15 cellular contexts compared by ENCODE assay signal in genomic region chr17:1767358-1767757, GRCh38. TPM values are rescaled to one million over a fixed set of nuclear protein-coding genes. Genes with fewer than 3 reads are reported as not detected.
DNase-seq lines count a peak whose midpoint lies in the region; ATAC-seq and TF ChIP-seq lines count a peak whose summit lies in the region.
"Had no signal": no experiment of that assay in that cellular context is flagged by ENCODE, and none has a peak within 500 bp of the region (broad histone marks: within the 10 kb centered on the region; RNA-seq: fewer than 3 reads in every experiment).

No MANE protein-coding gene starts in this region.

- no peak overlapping the region for H2AK5ac ChIP-seq in mesenchymal stem cell (ENCODE audit: low read length, severe bottlenecking)

- ATAC-seq in HG03039 (IDR thresholded peaks at IDR 0.05; ENCODE audit: unreplicated experiment): no peak
- no peak for ATAC-seq in esophagus mucosa
- ATAC-seq: K562; natural killer cell treated with Interleukin-12 subunit alpha and Interleukin-12 subunit beta and Interleukin-15 and Interleukin-18, amount 100 ng/mL, for 72 hours had no signal

- no peak overlapping the region for H2BK5ac ChIP-seq in mesenchymal stem cell (ENCODE audit: low read depth, low read length, poor library complexity, severe bottlenecking)

- H3K4me1 ChIP-seq in OCI-LY1 (ENCODE audit: insufficient read depth, low read length, severe bottlenecking) (peaks cover 56% of the 10 kb centered on the region), mesenchymal stem cell (ENCODE audit: control insufficient read depth, insufficient read depth, low read depth, low read length) (peaks cover 28% of the 10 kb centered on the region), stomach (peaks cover 19 to 54% (median 32%) of the 10 kb centered on the region in 4 donors)

- no peak for DNase-seq in activated CD4-positive, alpha-beta T cell treated with anti-CD3 and anti-CD28 coated beads, Interleukin-2, amount 10 ng/mL, durations not matched to agents 7 days and 5 days
- no peak for DNase-seq in activated CD4-positive, alpha-beta T cell treated with anti-CD3 and anti-CD28 coated beads for 4 hours
- DNase-seq in mesenchymal stem cell: no peak
- no peak for DNase-seq in stomach
- no peak for DNase-seq in osteocyte (ENCODE audit: extremely low spot score, unreplicated experiment)
- DNase-seq: activated CD4-positive, alpha-beta T cell treated with anti-CD3 and anti-CD28 coated beads, Interleukin-2, amount 10 ng/mL, durations not matched to agents 24 days and 14 days; activated T-cell treated with anti-CD3 and anti-CD28 coated beads, Interleukin-2, amount 50 U/mL, for 24 hours; central memory CD4-positive, alpha-beta T cell; foreskin fibroblast; HCEC 1CT had no signal

- H3K27me3 ChIP-seq in OCI-LY1 (ENCODE audit: insufficient read depth, low read length) (no peaks in the 10 kb centered on the region), mesenchymal stem cell (ENCODE audit: control insufficient read depth in 1 of 2, insufficient read depth in 1 of 2, low read length in 2 of 2) (no peaks in the 10 kb centered on the region), stomach (no peaks in the 10 kb centered on the region)

- no peak for TF ChIP-seq POLR2A in stomach (IDR thresholded peaks at IDR 0.05)

- no peak overlapping the region for H4K91ac ChIP-seq in mesenchymal stem cell (ENCODE audit: low read length)

- TF ChIP-seq EP300 in stomach (IDR thresholded peaks at IDR 0.05): no peak

- H3K9me2 ChIP-seq in OCI-LY1 (ENCODE audit: low read depth, low read length): no peaks in the 10 kb centered on the region

- H3K4ac ChIP-seq in mesenchymal stem cell (ENCODE audit: low read depth in 1 of 2, low read length in 2 of 2): no peak overlapping the region

- no peak overlapping the region for H2BK120ac ChIP-seq in mesenchymal stem cell (ENCODE audit: low read depth, low read length)

- peaks cover 6% of the 10 kb centered on the region; the same call in 1 of the 2 replicates for H3F3A ChIP-seq in OCI-LY1 (ENCODE audit: insufficient read depth, low read length)

- peak overlapping the region; percentile 23 to 68 for H2BK12ac ChIP-seq in mesenchymal stem cell (ENCODE audit: low read length in 2 of 2)

- H3K4me3 ChIP-seq in OCI-LY1 (ENCODE audit: low read depth, low read length, poor library complexity, severe bottlenecking) (no peak overlapping the region), mesenchymal stem cell (ENCODE audit: insufficient read depth in 1 of 2, low read depth in 1 of 2, low read length in 2 of 2) (no peak overlapping the region), stomach (no peak overlapping the region)
- H3K4me3 ChIP-seq: K562 had no signal

- peak; percentile 42; the same call in 1 of the 2 replicates for TF ChIP-seq CTCF in OCI-LY1 (IDR thresholded peaks at IDR 0.05; ENCODE audit: low read length)
- TF ChIP-seq CTCF in stomach (IDR thresholded peaks at IDR 0.05): no peak
- no peak for TF ChIP-seq CTCF in osteocyte (IDR thresholded peaks at IDR 0.05)

- H3K18ac ChIP-seq in mesenchymal stem cell (ENCODE audit: low read depth in 1 of 2, low read length in 2 of 2): no peak overlapping the region

- intact Hi-C loops in stomach (cut with DNase I; ENCODE audit: low total_unique reads): no loop called here

- no peaks in the 10 kb centered on the region for H3K36me3 ChIP-seq in OCI-LY1 (ENCODE audit: insufficient read depth, low read length)
- peaks cover 7 to 44% of the 10 kb centered on the region in 2 experiments for H3K36me3 ChIP-seq in mesenchymal stem cell (ENCODE audit: control insufficient read depth in 1 of 2, insufficient read depth in 2 of 2, low read depth in 1 of 2, low read length in 2 of 2)
- peaks cover 0 to 6% (median 4%) of the 10 kb centered on the region in 4 donors for H3K36me3 ChIP-seq in stomach

- no peak overlapping the region for H3K27ac ChIP-seq in OCI-LY1 (ENCODE audit: low read depth, low read length, poor library complexity, severe bottlenecking)
- no peak overlapping the region for H3K27ac ChIP-seq in mesenchymal stem cell (ENCODE audit: low read length, poor library complexity, severe bottlenecking)
- H3K27ac ChIP-seq in stomach: peak overlapping the region in 3 of 5 donors; percentile 14 to 46 (median 29)

- no peaks in the 10 kb centered on the region for H3K9me3 ChIP-seq in OCI-LY1 (ENCODE audit: low read length)
- H3K9me3 ChIP-seq in mesenchymal stem cell (ENCODE audit: control insufficient read depth, low read length): no peaks in the 10 kb centered on the region
- no peaks in the 10 kb centered on the region for H3K9me3 ChIP-seq in stomach

- CTCF ChIA-PET in activated CD4-positive, alpha-beta T cell treated with anti-CD3 and anti-CD28 coated beads, Interleukin-2, amount 10 ng/mL, durations not matched to agents 7 days and 5 days (lab: Charles Lee): interaction anchor here (1.7 kb wide), 1 partner anchor 50 kb away, joined by 3 read pairs; no protein-coding TSS in a partner anchor

- H3K23ac ChIP-seq in mesenchymal stem cell (ENCODE audit: low read length in 2 of 2): no peak overlapping the region

- H3K9me3 Mint-ChIP-seq in activated CD4-positive, alpha-beta T cell treated with anti-CD3 and anti-CD28 coated beads, Interleukin-2, amount 10 ng/mL, durations not matched to agents 7 days and 5 days: peaks cover 2% of the 10 kb centered on the region
- H3K9me3 Mint-ChIP-seq in osteocyte (ENCODE audit: unreplicated experiment): no peaks in the 10 kb centered on the region
- H3K9me3 Mint-ChIP-seq: activated CD4-positive, alpha-beta T cell treated with anti-CD3 and anti-CD28 coated beads, Interleukin-2, amount 10 ng/mL, durations not matched to agents 24 days and 14 days; activated T-cell treated with anti-CD3 and anti-CD28 coated beads, Interleukin-2, amount 50 U/mL, for 24 hours; natural killer cell treated with Interleukin-12 subunit alpha and Interleukin-12 subunit beta and Interleukin-15 and Interleukin-18, amount 100 ng/mL, for 72 hours had no signal

- H4K8ac ChIP-seq in mesenchymal stem cell (ENCODE audit: low read length): no peak overlapping the region

- no peak overlapping the region for H3K14ac ChIP-seq in mesenchymal stem cell (ENCODE audit: low read length in 2 of 2)

- H4K20me1 ChIP-seq in OCI-LY1 (ENCODE audit: insufficient read depth, low read length): no peaks in the 10 kb centered on the region

- peak overlapping the region; percentile 54 for H3K27ac Mint-ChIP-seq in activated CD4-positive, alpha-beta T cell treated with anti-CD3 and anti-CD28 coated beads, Interleukin-2, amount 10 ng/mL, durations not matched to agents 7 days and 5 days
- H3K27ac Mint-ChIP-seq in osteocyte (ENCODE audit: unreplicated experiment): no peak overlapping the region
- H3K27ac Mint-ChIP-seq: activated CD4-positive, alpha-beta T cell treated with anti-CD3 and anti-CD28 coated beads, Interleukin-2, amount 10 ng/mL, durations not matched to agents 24 days and 14 days; natural killer cell treated with Interleukin-12 subunit alpha and Interleukin-12 subunit beta and Interleukin-15 and Interleukin-18, amount 100 ng/mL, for 72 hours had no signal

- no peak overlapping the region for H3K4me3 Mint-ChIP-seq in activated CD4-positive, alpha-beta T cell treated with anti-CD3 and anti-CD28 coated beads, Interleukin-2, amount 10 ng/mL, durations not matched to agents 7 days and 5 days
- no peak overlapping the region for H3K4me3 Mint-ChIP-seq in osteocyte (ENCODE audit: unreplicated experiment)
- H3K4me3 Mint-ChIP-seq: activated CD4-positive, alpha-beta T cell treated with anti-CD3 and anti-CD28 coated beads, Interleukin-2, amount 10 ng/mL, durations not matched to agents 24 days and 14 days; activated T-cell treated with anti-CD3 and anti-CD28 coated beads, Interleukin-2, amount 50 U/mL, for 24 hours; natural killer cell treated with Interleukin-12 subunit alpha and Interleukin-12 subunit beta and Interleukin-15 and Interleukin-18, amount 100 ng/mL, for 72 hours had no signal

- POLR2A ChIA-PET in activated CD4-positive, alpha-beta T cell treated with anti-CD3 and anti-CD28 coated beads, Interleukin-2, amount 10 ng/mL, durations not matched to agents 7 days and 5 days (lab: Charles Lee): no interaction called here

- no peak overlapping the region for H3K9ac ChIP-seq in OCI-LY1 (ENCODE audit: low read length)
- no peak overlapping the region for H3K9ac ChIP-seq in mesenchymal stem cell (ENCODE audit: low read length)

- WGBS in mesenchymal stem cell: 96% methylated on average over 12 of the region's 12 CpGs
- 87 to 92% (median 90%) methylated on average over 12 of the region's 12 CpGs for WGBS in stomach, 5 donors

- peaks cover 4% of the 10 kb centered on the region for H3K36me3 Mint-ChIP-seq in activated CD4-positive, alpha-beta T cell treated with anti-CD3 and anti-CD28 coated beads, Interleukin-2, amount 10 ng/mL, durations not matched to agents 7 days and 5 days (ENCODE audit: low read depth)
- H3K36me3 Mint-ChIP-seq in osteocyte (ENCODE audit: unreplicated experiment): peaks cover 5% of the 10 kb centered on the region
- H3K36me3 Mint-ChIP-seq: natural killer cell treated with Interleukin-12 subunit alpha and Interleukin-12 subunit beta and Interleukin-15 and Interleukin-18, amount 100 ng/mL, for 72 hours had no signal

- H3K79me1 ChIP-seq in mesenchymal stem cell (replicated peaks; ENCODE audit: low read length, poor library complexity, severe bottlenecking): no peaks in the 10 kb centered on the region

- H2AFZ ChIP-seq in OCI-LY1 (ENCODE audit: low read length): no peak overlapping the region
- H2AFZ ChIP-seq in mesenchymal stem cell (ENCODE audit: low read depth, low read length): no peak overlapping the region

- H3K79me2 ChIP-seq in OCI-LY1 (ENCODE audit: insufficient read depth, low read length): no peaks in the 10 kb centered on the region

- no peaks in the 10 kb centered on the region for H3K27me3 Mint-ChIP-seq in activated CD4-positive, alpha-beta T cell treated with anti-CD3 and anti-CD28 coated beads, Interleukin-2, amount 10 ng/mL, durations not matched to agents 7 days and 5 days
- no peaks in the 10 kb centered on the region for H3K27me3 Mint-ChIP-seq in osteocyte (ENCODE audit: unreplicated experiment)
- H3K27me3 Mint-ChIP-seq: activated CD4-positive, alpha-beta T cell treated with anti-CD3 and anti-CD28 coated beads, Interleukin-2, amount 10 ng/mL, durations not matched to agents 24 days and 14 days; activated T-cell treated with anti-CD3 and anti-CD28 coated beads, Interleukin-2, amount 50 U/mL, for 24 hours; natural killer cell treated with Interleukin-12 subunit alpha and Interleukin-12 subunit beta and Interleukin-15 and Interleukin-18, amount 100 ng/mL, for 72 hours had no signal

- H2BK15ac ChIP-seq in mesenchymal stem cell (ENCODE audit: low read depth, poor library complexity, severe bottlenecking): peak overlapping the region; percentile 18

- peaks cover 51% of the 10 kb centered on the region for H3K4me1 Mint-ChIP-seq in activated CD4-positive, alpha-beta T cell treated with anti-CD3 and anti-CD28 coated beads, Interleukin-2, amount 10 ng/mL, durations not matched to agents 7 days and 5 days
- peaks cover 43% of the 10 kb centered on the region for H3K4me1 Mint-ChIP-seq in osteocyte (ENCODE audit: unreplicated experiment)

- H3K4me2 ChIP-seq in OCI-LY1 (ENCODE audit: low read length) (no peak overlapping the region), mesenchymal stem cell (ENCODE audit: low read length, poor library complexity, severe bottlenecking) (no peak overlapping the region)

RNA-seq across cellular contexts. Expression of gene SERPINF1, which starts 5.5 kb away (rescaled TPM):
- total RNA-seq in activated CD4-positive, alpha-beta T cell treated with anti-CD3 and anti-CD28 coated beads, Interleukin-2, amount 10 ng/mL, durations not matched to agents 7 days and 5 days: 1 to 10 TPM; 1.3 to 2.0 TPM
- polyA plus RNA-seq in mesenchymal stem cell (2013, experiment 1 of 2): 83.0 TPM
- polyA plus RNA-seq in mesenchymal stem cell (2013, experiment 2 of 2): 81.2 TPM
- 100 to 1,000 TPM in 4 of 5 donors, 10 to 100 TPM in 1; 72.4 to 334 (median 186) TPM for total RNA-seq in stomach
- polyA plus RNA-seq in stomach: 100 to 1,000 TPM in 1 of 3 donors, 10 to 100 TPM in 2; 45.5 to 126 (median 68.9) TPM
- total RNA-seq in osteocyte: 164 and 175 TPM in 2 replicates
- total RNA-seq in esophagus mucosa: 28.4 TPM
- total RNA-seq: activated CD4-positive, alpha-beta T cell treated with anti-CD3 and anti-CD28 coated beads, Interleukin-2, amount 10 ng/mL, durations not matched to agents 24 days and 14 days; natural killer cell treated with Interleukin-12 subunit alpha and Interleukin-12 subunit beta and Interleukin-15 and Interleukin-18, amount 100 ng/mL, for 72 hours had no signal

RNA-seq across cellular contexts. Expression of gene SERPINF2, which starts 24.7 kb away (rescaled TPM):
- 1 to 10 TPM in 1 of 2 experiments, under 1 TPM in 1; 0.79 to 1.3 TPM for total RNA-seq in activated CD4-positive, alpha-beta T cell treated with anti-CD3 and anti-CD28 coated beads, Interleukin-2, amount 10 ng/mL, durations not matched to agents 7 days and 5 days
- 0.03 TPM for polyA plus RNA-seq in mesenchymal stem cell (2013, experiment 1 of 2)
- polyA plus RNA-seq in mesenchymal stem cell (2013, experiment 2 of 2): 0.01 TPM
- total RNA-seq in stomach (1 to 10 TPM in 2 of 5 donors, under 1 TPM in 3; 0.45 to 4.1 (median 0.87) TPM), osteocyte (0.38 and 0.50 TPM in 2 replicates), esophagus mucosa (2.7 TPM)
- 1 to 10 TPM in 2 of 3 donors, under 1 TPM in 1; 0.92 to 5.2 (median 1.9) TPM for polyA plus RNA-seq in stomach
- polyA plus RNA-seq: K562 had no signal

RNA-seq across cellular contexts. Expression of gene WDR81, which starts 42.9 kb away (rescaled TPM):
- total RNA-seq in activated CD4-positive, alpha-beta T cell treated with anti-CD3 and anti-CD28 coated beads, Interleukin-2, amount 10 ng/mL, durations not matched to agents 7 days and 5 days: 10 to 100 TPM; 50.7 to 57.9 TPM
- 15.3 TPM for polyA plus RNA-seq in mesenchymal stem cell (2013, experiment 1 of 2)
- 15.6 TPM for polyA plus RNA-seq in mesenchymal stem cell (2013, experiment 2 of 2)
- total RNA-seq in stomach (10 to 100 TPM; 13.4 to 56.5 (median 14.0) TPM), osteocyte (30.8 and 33.3 TPM in 2 replicates), esophagus mucosa (10.2 TPM)
- 10 to 100 TPM in 2 of 3 donors, 1 to 10 TPM in 1; 9.3 to 10.6 (median 10.2) TPM for polyA plus RNA-seq in stomach

RNA-seq across cellular contexts. Expression of gene TLCD2, which starts 57.2 kb away (rescaled TPM):
- total RNA-seq in activated CD4-positive, alpha-beta T cell treated with anti-CD3 and anti-CD28 coated beads, Interleukin-2, amount 10 ng/mL, durations not matched to agents 7 days and 5 days: under 1 TPM; 0.07 to 0.12 TPM
- polyA plus RNA-seq in mesenchymal stem cell (2013, experiment 1 of 2): 5.7 TPM
- 5.4 TPM for polyA plus RNA-seq in mesenchymal stem cell (2013, experiment 2 of 2)
- total RNA-seq in stomach: 1 to 10 TPM; 4.5 to 9.6 (median 8.1) TPM
- polyA plus RNA-seq in stomach: 1 to 10 TPM; 2.8 to 3.7 (median 3.1) TPM
- total RNA-seq in osteocyte: 4.2 and 4.7 TPM in 2 replicates
- total RNA-seq in esophagus mucosa: 10.9 TPM

Comparison
In these comparisons a context has a peak if more than half of its experiments do, and no peak if none do; other contexts are left out.
1. H3K27ac ChIP-seq: peak in stomach (3 of 5); none in OCI-LY1 (single experiment) and mesenchymal stem cell (single experiment).